ENCODE assay signal across 8 cellular contexts in genomic region chr1:14970115-14970798, GRCh38.
DNase-seq lines count a peak whose midpoint lies in the region; ATAC-seq and TF ChIP-seq lines count a peak whose summit lies in the region.

No MANE protein-coding gene starts in this region.

- H3K4me1 ChIP-seq in NT2/D1 (ENCODE audit: insufficient read depth, insufficient read length), result peaks cover 11% of the 10 kb centered on the region
- peaks cover 22% of the 10 kb centered on the region for H3K4me1 ChIP-seq in CD8-positive, alpha-beta memory T cell (ENCODE audit: insufficient read depth, low read length)

- H3K4me3 ChIP-seq in NT2/D1 (ENCODE audit: insufficient read length, low read depth), result no peak overlapping the region
- no peak overlapping the region for H3K4me3 ChIP-seq in CD8-positive, alpha-beta memory T cell (ENCODE audit: low read length)

- ATAC-seq in GM21381 (IDR thresholded peaks at IDR 0.05; ENCODE audit: unreplicated experiment) (no peak), GM21447 (IDR thresholded peaks at IDR 0.05; ENCODE audit: unreplicated experiment) (no peak)

- TF ChIP-seq CTCF in nephron (IDR thresholded peaks at IDR 0.05; ENCODE audit: unreplicated experiment in 3 of 3), result no peak

- POLR2A ChIA-PET in CD8-positive, alpha-beta memory T cell (lab: Charles Lee), result no interaction called here

- peaks cover 19% of the 10 kb centered on the region; the same call in 1 of the 2 replicates for H3K9me3 ChIP-seq in NT2/D1 (ENCODE audit: insufficient read depth, low read length)
- no peaks in the 10 kb centered on the region for H3K9me3 ChIP-seq in CD8-positive, alpha-beta memory T cell (ENCODE audit: low read length)

- H3K27ac Mint-ChIP-seq in nephron, result peak overlapping the region in 2 of 3 experiments; percentile 52 to 57
- H3K27ac Mint-ChIP-seq in CD8-positive, alpha-beta memory T cell, result peak overlapping the region in 1 of 8 donors; percentile 55

- H3K9ac ChIP-seq in NT2/D1 (ENCODE audit: insufficient read length, low read depth), result no peak overlapping the region

- H3K27me3 Mint-ChIP-seq in nephron (ENCODE audit: low read depth), result no peaks in the 10 kb centered on the region
- peaks cover 7 to 16% of the 10 kb centered on the region in 2 donors for H3K27me3 Mint-ChIP-seq in CD8-positive, alpha-beta memory T cell

- no peak overlapping the region for H3K4me3 Mint-ChIP-seq in nephron
- H3K4me3 Mint-ChIP-seq in CD8-positive, alpha-beta memory T cell, result no peak overlapping the region

- H3K36me3 Mint-ChIP-seq in nephron (ENCODE audit: low read depth), result peaks cover 42% of the 10 kb centered on the region
- no peaks in the 10 kb centered on the region for H3K36me3 Mint-ChIP-seq in CD8-positive, alpha-beta memory T cell

- no peak overlapping the region for H3K27ac ChIP-seq in CD8-positive, alpha-beta memory T cell (ENCODE audit: low read depth, low read length)

- CTCF ChIA-PET in CD8-positive, alpha-beta memory T cell (lab: Charles Lee), result no interaction called here

- peaks cover 38% of the 10 kb centered on the region for H3K4me1 Mint-ChIP-seq in nephron
- H3K4me1 Mint-ChIP-seq in CD8-positive, alpha-beta memory T cell, result peaks cover 8 to 14% (median 13%) of the 10 kb centered on the region in 3 donors

- peaks cover 3% of the 10 kb centered on the region for H3K9me3 Mint-ChIP-seq in nephron
- peaks cover 0 to 4% (median 0%) of the 10 kb centered on the region in 5 donors for H3K9me3 Mint-ChIP-seq in CD8-positive, alpha-beta memory T cell

- no peaks in the 10 kb centered on the region for H3K27me3 ChIP-seq in NT2/D1 (ENCODE audit: insufficient read depth, insufficient read length)
- no peaks in the 10 kb centered on the region for H3K27me3 ChIP-seq in CD8-positive, alpha-beta memory T cell (ENCODE audit: insufficient read depth, low read length, poor library complexity, severe bottlenecking)

- H3K36me3 ChIP-seq in NT2/D1 (ENCODE audit: insufficient read depth, insufficient read length, low read length), result peaks cover 8% of the 10 kb centered on the region
- no peaks in the 10 kb centered on the region for H3K36me3 ChIP-seq in CD8-positive, alpha-beta memory T cell (ENCODE audit: insufficient read depth, low read length)

- DNase-seq in ELR (ENCODE audit: low read depth) (peak; percentile 92), NT2/D1 (ENCODE audit: low read depth, low spot score) (peak; percentile 22), epidermal melanocyte (ENCODE audit: insufficient read length, low spot score) (peak; percentile 43), cortex of kidney (lab: John Stamatoyannopoulos, UW) (no peak)
- DNase-seq in CD8-positive, alpha-beta memory T cell, result no peak

Comparison
In these comparisons a context has a peak if more than half of its experiments do, and no peak if none do; other contexts are left out.
1. DNase-seq: peak in ELR (single experiment), NT2/D1 (single experiment) and epidermal melanocyte (single experiment); none in cortex of kidney (single experiment) and CD8-positive, alpha-beta memory T cell (0 of 5).